In the genomic region with DNA sequence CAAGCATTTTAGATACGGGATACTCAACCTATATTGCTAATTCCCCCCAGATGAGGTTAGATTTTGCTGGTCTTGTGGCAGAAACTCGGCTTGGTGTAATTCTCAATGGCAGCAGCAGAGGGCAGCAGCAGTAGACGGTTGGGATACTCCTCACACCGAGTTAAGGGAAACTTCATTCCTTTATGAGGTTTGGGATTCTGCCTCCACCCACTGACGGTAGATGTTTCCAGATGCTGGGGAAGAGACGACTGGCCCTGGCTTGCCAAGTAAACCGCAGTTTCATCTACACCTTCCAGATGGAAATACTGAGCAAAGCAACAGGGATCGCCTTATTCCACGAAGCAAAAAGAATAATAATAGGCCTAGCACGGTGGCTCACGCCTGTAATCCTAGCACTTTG, we compare ENCODE assay signal across 8 cellular contexts. TPM values are rescaled to one million over a fixed set of nuclear protein-coding genes. Genes with fewer than 3 reads are reported as not detected.
DNase-seq lines count a peak whose midpoint lies in the region; ATAC-seq and TF ChIP-seq lines count a peak whose summit lies in the region.

No MANE protein-coding gene starts in this region.

- H3K36me3 Mint-ChIP-seq in HFFc6 (ENCODE audit: low read depth): no peaks in the 10 kb centered on the region

- H3K9me3 Mint-ChIP-seq in HFFc6: no peaks in the 10 kb centered on the region

- DNase-seq in BJ (ENCODE audit: low read depth): peak; percentile 85
- peak; percentile 73 for DNase-seq in HFFc6
- peak; percentile 42 for DNase-seq in NCI-H524 treated with DMSO at 0.1 percent for 48 hours (lab: John Stamatoyannopoulos, UW)
- DNase-seq in activated CD4-positive, alpha-beta T cell treated with anti-CD3 and anti-CD28 coated beads for 48 hours: peak; percentile 87
- peak; percentile 90 for DNase-seq in colonic mucosa
- DNase-seq in left lung: peak in 1 of 2 donors; percentile 78
- DNase-seq in stimulated activated CD4-positive, alpha-beta T cell treated with anti-CD3 and anti-CD28 coated beads, Interleukin-4, amount 100 ng/mL, for 4 hours: peak; percentile 69 to 79

- H3K27me3 ChIP-seq in BJ (ENCODE audit: control insufficient read depth, insufficient read depth, low read length) (peaks cover 2% of the 10 kb centered on the region), colonic mucosa (no peaks in the 10 kb centered on the region), left lung (no peaks in the 10 kb centered on the region)

- peak overlapping the region; percentile 25; the same call in 1 of the 2 replicates for H3K27ac Mint-ChIP-seq in HFFc6

- H3K4me3 ChIP-seq in BJ (ENCODE audit: low read depth, low read length) (no peak overlapping the region), colonic mucosa (no peak overlapping the region), left lung (no peak overlapping the region)

- H3K4me3 Mint-ChIP-seq in HFFc6: no peak overlapping the region; the same call in 1 of the 2 replicates

- H3K36me3 ChIP-seq in BJ (ENCODE audit: control insufficient read depth, insufficient read depth, low read length) (no peaks in the 10 kb centered on the region), colonic mucosa (no peaks in the 10 kb centered on the region), left lung (no peaks in the 10 kb centered on the region)

- H3K27me3 Mint-ChIP-seq in HFFc6 (ENCODE audit: insufficient read depth): peaks cover 7% of the 10 kb centered on the region

- H3K4me1 ChIP-seq in colonic mucosa (no peaks in the 10 kb centered on the region), left lung (peaks cover 4 to 25% of the 10 kb centered on the region in 2 donors)

- H3K27ac ChIP-seq in colonic mucosa (no peak overlapping the region), left lung (no peak overlapping the region)

- intact Hi-C loops in colonic mucosa (cut with DNase I): loop anchor here (2.0 to 10.0 kb wide), 3 partner anchors 202 to 728 kb away; a partner anchor contains a TSS
- intact Hi-C loops in left lung (cut with DNase I): loop anchor here in 1 of 2 donors (5.0 kb wide), 1 partner anchor 201 kb away; no protein-coding TSS in a partner anchor

- H3K4me1 Mint-ChIP-seq in HFFc6 (ENCODE audit: low read depth): peaks cover 15% of the 10 kb centered on the region

- no peaks in the 10 kb centered on the region for H3K9me3 ChIP-seq in colonic mucosa
- no peaks in the 10 kb centered on the region for H3K9me3 ChIP-seq in left lung

- POLR2A ChIA-PET in BJ (lab: Charles Lee): no interaction called here

- CTCF ChIA-PET in BJ (lab: Yijun Ruan, JAX): interaction anchor here (1.4 to 2.2 kb wide), 5 partner anchors 19 to 279 kb away, joined by 3 to 14 read pairs (median 6); a partner anchor contains a TSS

- no peak overlapping the region for H3K9ac ChIP-seq in colonic mucosa (ENCODE audit: low read depth in 2 of 2, low read length in 2 of 2)

- peak; percentile 86 for TF ChIP-seq CTCF in BJ (IDR thresholded peaks at IDR 0.05; ENCODE audit: insufficient read depth, low read depth, low read length)
- peak; percentile 96 for TF ChIP-seq CTCF in HFFc6 (IDR thresholded peaks at IDR 0.05)
- TF ChIP-seq CTCF in colonic mucosa (IDR thresholded peaks at IDR 0.05): peak; percentile 79
- TF ChIP-seq CTCF in left lung (IDR thresholded peaks at IDR 0.05): peak; percentile 82 to 92

- ATAC-seq in left lung: peak; percentile 94
- ATAC-seq in HG03135 (IDR thresholded peaks at IDR 0.05; ENCODE audit: unreplicated experiment): no peak

RNA-seq across cellular contexts. Expression of a gene that starts 8.2 kb away (rescaled TPM):
- 18.6 and 20.2 TPM in 2 replicates for polyA plus RNA-seq in BJ (2011; rRNA removed)
- 13.5 and 13.9 TPM in 2 replicates for polyA minus RNA-seq in BJ (2011; rRNA and poly(A)+ RNA removed)
- total RNA-seq in HFFc6 (2021; fragmentation: NEBNext Ultra II Directional; extraction: Animal tissue kit (Norgen Biotek cat#: 25700)): 10 to 100 TPM; 11.5 to 15.1 (median 14.6) TPM
- total RNA-seq in colonic mucosa (10 to 100 TPM; 21.4 to 23.3 TPM), left lung (10 to 100 TPM; 18.3 to 20.2 TPM)
